Comparison of ENCODE assay signal across 1 cellular context in the genomic region with DNA sequence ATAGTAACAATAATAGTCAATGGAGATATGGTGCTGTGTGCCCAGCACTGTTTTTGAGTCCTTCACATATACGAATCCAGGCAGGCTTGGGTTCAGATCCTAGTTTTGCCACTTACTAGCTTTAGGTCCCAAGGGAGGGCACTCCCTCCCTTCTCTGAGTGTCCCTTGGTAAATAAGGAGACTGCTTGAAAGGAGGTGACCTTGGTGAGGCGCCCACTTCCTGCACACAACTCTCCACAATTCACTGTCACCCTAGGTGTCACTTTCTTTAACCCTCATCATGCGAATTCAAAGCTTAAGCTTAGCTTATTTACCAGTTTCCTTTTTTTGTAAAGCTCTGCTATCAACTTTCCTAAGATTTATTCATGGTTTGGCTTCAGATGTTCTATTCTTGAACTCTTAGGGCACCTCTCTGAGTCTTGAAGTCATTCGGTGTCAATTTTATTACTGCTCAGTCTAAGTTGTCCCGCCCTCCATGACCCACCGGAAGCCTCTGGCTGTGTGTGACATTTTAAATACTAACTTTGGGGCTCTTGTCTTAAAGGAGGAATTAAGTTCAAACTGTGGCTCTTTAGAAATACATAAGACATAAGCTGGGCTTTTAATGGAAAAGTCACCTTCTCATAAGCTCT.
TF ChIP-seq lines count a peak whose summit lies in the region.

No MANE protein-coding gene starts in this region.

TF ChIP-seq in H1, 55 proteins besides CTCF, POLR2A, EP300 and RAD21:
- TF ChIP-seq, protein P1, sequence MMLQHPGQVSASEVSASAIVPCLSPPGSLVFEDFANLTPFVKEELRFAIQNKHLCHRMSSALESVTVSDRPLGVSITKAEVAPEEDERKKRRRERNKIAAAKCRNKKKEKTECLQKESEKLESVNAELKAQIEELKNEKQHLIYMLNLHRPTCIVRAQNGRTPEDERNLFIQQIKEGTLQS (IDR thresholded peaks at IDR 0.05; ENCODE audit: insufficient read depth, low read depth, low read length) = no peak
- TF ChIP-seq JUND (IDR thresholded peaks at IDR 0.05; ENCODE audit: low read length) (no peak), CBX8 (IDR thresholded peaks at IDR 0.05; ENCODE audit: borderline replicate concordance, low read depth, low read length) (no peak), TCF12 (IDR thresholded peaks at IDR 0.05; ENCODE audit: low read depth, low read length) (no peak), TAF7 (optimal IDR thresholded peaks at IDR 0.05; ENCODE audit: borderline replicate concordance, low read depth, low read length) (no peak), SAP30 (IDR thresholded peaks at IDR 0.05; ENCODE audit: insufficient read depth, insufficient replicate concordance, low read length) (no peak), CREB1 (IDR thresholded peaks at IDR 0.05) (no peak), FOSL1 (IDR thresholded peaks at IDR 0.05; ENCODE audit: insufficient read depth, low read depth, low read length) (no peak), HDAC2 (IDR thresholded peaks at IDR 0.05; ENCODE audit: borderline replicate concordance in 1 of 2, low read depth in 2 of 2, low read length in 2 of 2) (no peak), TAF1 (IDR thresholded peaks at IDR 0.05; ENCODE audit: low read depth, low read length) (no peak), PHF8 (conservative IDR thresholded peaks at IDR 0.05; ENCODE audit: low read depth, low read length) (no peak), SP1 (IDR thresholded peaks at IDR 0.05; ENCODE audit: low read depth, low read length) (no peak), SP4 (IDR thresholded peaks at IDR 0.05; ENCODE audit: low read length) (no peak), KDM5A (IDR thresholded peaks at IDR 0.05; ENCODE audit: low read length) (no peak), RFX5 (IDR thresholded peaks at IDR 0.05; ENCODE audit: borderline replicate concordance, low read depth, low read length) (no peak), RXRA (IDR thresholded peaks at IDR 0.05; ENCODE audit: insufficient read depth, low read depth, low read length) (no peak), POLR2AphosphoS5 (IDR thresholded peaks at IDR 0.05; ENCODE audit: low read depth, low read length) (no peak), SIX5 (IDR thresholded peaks at IDR 0.05; ENCODE audit: low read depth, low read length) (no peak)
- TF ChIP-seq, protein P2, sequence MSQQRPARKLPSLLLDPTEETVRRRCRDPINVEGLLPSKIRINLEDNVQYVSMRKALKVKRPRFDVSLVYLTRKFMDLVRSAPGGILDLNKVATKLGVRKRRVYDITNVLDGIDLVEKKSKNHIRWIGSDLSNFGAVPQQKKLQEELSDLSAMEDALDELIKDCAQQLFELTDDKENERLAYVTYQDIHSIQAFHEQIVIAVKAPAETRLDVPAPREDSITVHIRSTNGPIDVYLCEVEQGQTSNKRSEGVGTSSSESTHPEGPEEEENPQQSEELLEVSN (IDR thresholded peaks at IDR 0.05) = no peak
